21 cellular contexts compared by ENCODE assay signal in the genomic region with DNA sequence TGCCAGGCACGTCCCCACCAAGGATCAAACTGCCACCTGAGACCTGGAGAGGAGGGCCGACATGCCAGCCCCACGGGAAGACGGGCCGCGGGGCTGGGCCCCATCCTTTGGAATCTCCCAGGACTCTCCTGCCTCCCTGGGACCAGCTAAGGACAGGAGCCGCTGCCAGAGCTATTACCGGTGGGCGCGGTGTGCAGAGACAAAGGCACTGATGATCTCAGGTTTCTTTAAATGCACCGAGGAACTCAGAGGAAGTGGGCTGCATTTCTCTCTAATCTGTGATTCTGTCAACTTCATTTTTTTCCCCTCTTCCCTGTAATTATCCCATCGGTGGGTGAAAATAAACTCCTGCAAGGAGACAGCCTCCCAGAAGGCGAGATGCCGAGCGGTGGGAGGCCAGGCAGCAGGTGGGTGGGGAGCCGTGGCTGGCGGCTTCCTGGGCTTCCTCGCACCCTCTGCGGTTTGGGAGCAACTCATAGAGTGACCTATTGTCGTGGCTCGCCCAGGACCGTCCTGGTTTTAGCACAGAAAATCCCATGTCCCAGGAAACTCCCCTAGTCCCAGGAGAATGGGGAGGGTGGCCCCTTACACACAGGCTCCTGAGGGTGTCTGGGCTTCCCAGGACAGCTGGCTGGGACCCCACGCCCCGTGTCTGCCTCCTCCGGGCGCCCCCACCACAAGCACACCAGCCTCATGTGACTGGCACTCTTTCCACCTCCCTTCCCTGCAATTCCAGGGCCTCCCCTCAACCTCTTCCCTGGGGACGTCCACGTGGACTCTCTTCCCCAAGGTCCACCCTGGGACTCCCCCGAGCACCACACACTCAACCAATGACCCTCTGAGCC.
DNase-seq lines count a peak whose midpoint lies in the region; ATAC-seq and TF ChIP-seq lines count a peak whose summit lies in the region.
"Had no signal": no experiment of that assay in that cellular context is flagged by ENCODE, and none has a peak within 500 bp of the region (broad histone marks: within the 10 kb centered on the region; RNA-seq: fewer than 3 reads in every experiment).

No MANE protein-coding gene starts in this region.

- H2BK5ac ChIP-seq in mesendoderm (ENCODE audit: low read length) = no peak overlapping the region

- intact Hi-C loops in Right ventricle myocardium superior (cut with DNase I) (no loop called here), heart right ventricle (cut with DNase I) (no loop called here), aorta (cut with DNase I) (no loop called here)

- H3K27ac ChIP-seq in heart right ventricle = no peak overlapping the region
- no peak overlapping the region for H3K27ac ChIP-seq in mesendoderm (ENCODE audit: low read depth, low read length)
- H3K27ac ChIP-seq in aorta (ENCODE audit: low read depth in 1 of 2, low read length in 2 of 2) = no peak overlapping the region
- no peak overlapping the region for H3K27ac ChIP-seq in smooth muscle cell (ENCODE audit: low read depth)
- H3K27ac ChIP-seq: breast epithelium, thyroid gland had no signal

- H3K27me3 ChIP-seq in heart right ventricle (peaks cover 10 to 80% (median 65%) of the 10 kb centered on the region in 7 donors), mesendoderm (ENCODE audit: insufficient read depth, low read length, poor library complexity) (no peaks in the 10 kb centered on the region), aorta (ENCODE audit: control insufficient read depth in 1 of 2, insufficient read depth in 2 of 2, low read length in 1 of 2) (no peaks in the 10 kb centered on the region), smooth muscle cell (ENCODE audit: low read depth) (peaks cover 22% of the 10 kb centered on the region)
- H3K27me3 ChIP-seq: thyroid gland had no signal

- H4K8ac ChIP-seq in mesendoderm (ENCODE audit: low read depth, low read length) = no peak overlapping the region

- no peak overlapping the region for H2BK120ac ChIP-seq in mesendoderm (ENCODE audit: low read depth, low read length)

- H2BK15ac ChIP-seq in mesendoderm (replicated peaks; ENCODE audit: low read depth) = no peak overlapping the region

- no peaks in the 10 kb centered on the region for H3K79me1 ChIP-seq in mesendoderm (ENCODE audit: low read length)

- H3F3A ChIP-seq in smooth muscle cell (ENCODE audit: low read depth) = no peaks in the 10 kb centered on the region

- ATAC-seq in Right ventricle myocardium superior (ENCODE audit: poor library complexity) = no peak
- no peak for ATAC-seq in heart right ventricle
- ATAC-seq in aorta (ENCODE audit: low FRiP score) = no peak
- no peak for ATAC-seq in GM18505 (IDR thresholded peaks at IDR 0.05; ENCODE audit: unreplicated experiment)
- ATAC-seq: activated CD4-positive, CD25-positive, alpha-beta regulatory T cell treated with anti-CD3 and anti-CD28 coated beads, Interleukin-2, amount 50 U/mL, for 24 hours; stimulated activated naive B cell treated with anti-CD40 and anti-IgM and Interleukin-4, amounts not matched to agents 10 μg/mL and 1 μg/mL and 100 μg/mL, for 72 hours had no signal

- no peak overlapping the region for H3K9ac ChIP-seq in mesendoderm (ENCODE audit: low read length)
- H3K9ac ChIP-seq in smooth muscle cell (ENCODE audit: low read depth) = no peak overlapping the region

- H3K56ac ChIP-seq in mesendoderm (ENCODE audit: low read length) = no peak overlapping the region

- H3K4me1 ChIP-seq in heart right ventricle (peaks cover 0 to 11% (median 6%) of the 10 kb centered on the region in 9 donors), mesendoderm (ENCODE audit: control insufficient read depth, low read depth, low read length) (no peaks in the 10 kb centered on the region), aorta (ENCODE audit: control insufficient read depth in 1 of 2, insufficient read depth in 2 of 2, low read length in 2 of 2) (no peaks in the 10 kb centered on the region), smooth muscle cell (ENCODE audit: low read depth) (peaks cover 16% of the 10 kb centered on the region)
- H3K4me1 ChIP-seq: breast epithelium, thyroid gland had no signal

- TF ChIP-seq CTCF in heart right ventricle (IDR thresholded peaks at IDR 0.05) (no peak), smooth muscle cell (IDR thresholded peaks at IDR 0.05; ENCODE audit: borderline replicate concordance, insufficient read depth, poor library complexity, severe bottlenecking) (no peak)

- no peak overlapping the region for H3K4ac ChIP-seq in mesendoderm (ENCODE audit: low read depth, low read length)

- TF ChIP-seq POLR2A in GM18505 (IDR thresholded peaks at IDR 0.05; ENCODE audit: borderline replicate concordance, extremely low read depth, insufficient read depth, insufficient read length) = no peak

- no peak overlapping the region for H2AFZ ChIP-seq in smooth muscle cell (ENCODE audit: low read depth)

- H4K5ac ChIP-seq in mesendoderm (ENCODE audit: low read length) = no peak overlapping the region

- 25 to 27% methylated on average over 29 of the region's 29 CpGs for WGBS in heart right ventricle, 2 donors
- WGBS in mesendoderm (ENCODE audit: extremely low coverage, insufficient coverage, low lambda C conversion rate) = no CpG with 5 or more reads among the region's 29 CpGs
- 54 to 59% methylated on average over 29 of the region's 29 CpGs for WGBS in aorta, 2 donors
- 44% methylated on average over 27 of the region's 29 CpGs for WGBS in smooth muscle cell (ENCODE audit: low lambda C conversion rate)

- H3K18ac ChIP-seq in mesendoderm (ENCODE audit: low read length) = no peak overlapping the region

- H3K4me3 ChIP-seq in heart right ventricle (no peak overlapping the region), mesendoderm (ENCODE audit: low read length) (no peak overlapping the region), aorta (ENCODE audit: low read length in 2 of 2) (no peak overlapping the region), smooth muscle cell (no peak overlapping the region)
- H3K4me3 ChIP-seq: breast epithelium, thyroid gland had no signal

- H3K36me3 ChIP-seq in heart right ventricle = no peaks in the 10 kb centered on the region
- no peaks in the 10 kb centered on the region for H3K36me3 ChIP-seq in mesendoderm (ENCODE audit: control insufficient read depth, insufficient read depth, low read length)
- H3K36me3 ChIP-seq in aorta (ENCODE audit: control insufficient read depth in 1 of 2, insufficient read depth in 2 of 2, low read length in 1 of 2) = no peaks in the 10 kb centered on the region
- no peaks in the 10 kb centered on the region for H3K36me3 ChIP-seq in smooth muscle cell (ENCODE audit: low read depth)
- H3K36me3 ChIP-seq: breast epithelium, thyroid gland had no signal

- H3K4me2 ChIP-seq in mesendoderm (ENCODE audit: low read length) = no peak overlapping the region
- H3K4me2 ChIP-seq in smooth muscle cell = no peak overlapping the region

- H3K79me2 ChIP-seq in mesendoderm (ENCODE audit: control insufficient read depth, insufficient read depth, low read length) = no peaks in the 10 kb centered on the region
- no peaks in the 10 kb centered on the region for H3K79me2 ChIP-seq in smooth muscle cell (ENCODE audit: low read depth)

- H2AK5ac ChIP-seq in mesendoderm (ENCODE audit: low read length) = no peak overlapping the region

- DNase-seq in Right ventricle myocardium superior (peak; percentile 16), heart right ventricle (no peak), SW480 (ENCODE audit: low spot score) (peak; percentile 30), mesendoderm (peak; percentile 65), aorta (peak; percentile 29 to 71), smooth muscle cell (lab: John Stamatoyannopoulos, UW; ENCODE audit: unreplicated experiment) (no peak), DMS53 treated with DMSO at 0.1 percent for 48 hours (lab: John Stamatoyannopoulos, UW; ENCODE audit: unreplicated experiment) (no peak)
- DNase-seq: activated CD8-positive, alpha-beta memory T cell treated with anti-CD3 and anti-CD28 coated beads for 24 hours; CD4-positive, CD25-positive, alpha-beta regulatory T cell; DMS79 treated with DMSO at 0.1 percent for 48 hours; foreskin melanocyte; MM.1S; naive B cell; NCI-H187 treated with DMSO at 0.1 percent for 48 hours; NCI-H524 treated with DMSO at 0.1 percent for 48 hours; stimulated activated CD4-positive, alpha-beta T cell treated with anti-CD3 and anti-CD28 coated beads, Interleukin-12 subunit alpha, Interleukin-12 subunit beta, amount 100 ng/mL, for 4 hours; stimulated activated naive B cell treated with anti-CD40 and anti-IgM and Interleukin-4, amounts not matched to agents 10 μg/mL and 1 μg/mL and 100 μg/mL, for 72 hours; thyroid gland had no signal

- H3K9me3 ChIP-seq in heart right ventricle (no peaks in the 10 kb centered on the region), aorta (ENCODE audit: control insufficient read depth, low read length) (no peaks in the 10 kb centered on the region), smooth muscle cell (replicated peaks; ENCODE audit: low read depth) (no peaks in the 10 kb centered on the region)
- H3K9me3 ChIP-seq: breast epithelium, thyroid gland had no signal

- H4K20me1 ChIP-seq in smooth muscle cell (ENCODE audit: low read depth) = no peaks in the 10 kb centered on the region

- peak overlapping the region; percentile 4 for H3K23ac ChIP-seq in mesendoderm (ENCODE audit: low read length)

Comparison
In these comparisons a context has a peak if more than half of its experiments do, and no peak if none do; other contexts are left out.
1. DNase-seq: peak in Right ventricle myocardium superior (single experiment), SW480 (single experiment), mesendoderm (single experiment) and aorta (2 of 2); none in heart right ventricle (0 of 2), smooth muscle cell (single experiment) and DMS53 treated with DMSO at 0.1 percent for 48 hours (single experiment).